17 cellular contexts compared by ENCODE assay signal in the genomic region with DNA sequence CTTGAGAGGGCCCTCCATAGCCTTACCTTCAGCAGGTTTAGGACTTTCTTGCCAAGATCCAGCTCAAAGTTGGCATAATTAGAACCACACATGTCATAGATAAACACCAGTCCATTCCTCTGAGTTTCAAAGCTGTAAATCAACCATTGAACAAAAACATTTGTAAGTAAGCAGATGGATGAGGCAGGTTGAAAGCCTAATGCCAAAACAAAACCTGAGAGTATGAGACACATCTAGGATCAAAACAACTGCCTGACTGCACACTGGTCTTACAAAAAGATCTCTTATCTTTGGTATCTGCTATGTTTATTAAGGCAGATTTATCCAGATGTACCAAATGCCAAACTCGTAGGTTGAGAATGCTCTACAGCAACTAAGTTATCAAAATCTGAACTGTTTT.
"Had no signal": no experiment of that assay in that cellular context is flagged by ENCODE, and none has a peak within 500 bp of the region (broad histone marks: within the 10 kb centered on the region; RNA-seq: fewer than 3 reads in every experiment).

No MANE protein-coding gene starts in this region.

- H3K27me3 Mint-ChIP-seq: activated CD4-positive, alpha-beta memory T cell treated with anti-CD3 and anti-CD28 coated beads, Interleukin-2, amount 10 ng/mL, durations not matched to agents 7 days and 5 days; dendritic cell treated with granulocyte-macrophage colony-stimulating factor and Interleukin-4, amounts not matched to agents 40 ng/mL and 50 ng/mL, for 4 days; naive thymus-derived CD8-positive, alpha-beta T cell; stimulated activated naive B cell treated with anti-CD40 and anti-IgM and Interleukin-4, amounts not matched to agents 10 μg/mL and 1 μg/mL and 100 μg/mL, for 72 hours had no signal

- H3K36me3 ChIP-seq: breast epithelium, uterus had no signal

- H3K9me3 Mint-ChIP-seq: activated CD4-positive, alpha-beta memory T cell treated with anti-CD3 and anti-CD28 coated beads, Interleukin-2, amount 10 ng/mL, durations not matched to agents 7 days and 5 days; dendritic cell treated with granulocyte-macrophage colony-stimulating factor and Interleukin-4, amounts not matched to agents 40 ng/mL and 50 ng/mL, for 4 days; naive thymus-derived CD8-positive, alpha-beta T cell; stimulated activated naive B cell treated with anti-CD40 and anti-IgM and Interleukin-4, amounts not matched to agents 10 μg/mL and 1 μg/mL and 100 μg/mL, for 72 hours; T-helper 1 cell treated with Interleukin-12 subunit alpha and Interleukin-12 subunit beta and Interleukin-4 antibody, amounts not matched to agents 30 μg/mL and 1 μg/mL, for 36 hours; WTC11 had no signal

- H3K27me3 ChIP-seq: breast epithelium, tibial nerve, uterus had no signal

- DNase-seq: activated CD4-positive, alpha-beta memory T cell treated with anti-CD3 and anti-CD28 coated beads, Interleukin-2, amount 10 ng/mL, durations not matched to agents 7 days and 5 days; activated CD4-positive, alpha-beta T cell treated with anti-CD3 and anti-CD28 coated beads for 4 hours; activated CD8-positive, alpha-beta memory T cell treated with anti-CD3 and anti-CD28 coated beads, Interleukin-2, amount 50 U/mL, for 4 hours; cerebellar nuclear complex; effector memory CD4-positive, alpha-beta T cell; hippocampal formation; left ventricle myocardium inferior; naive thymus-derived CD8-positive, alpha-beta T cell; stimulated activated CD4-positive, alpha-beta T cell treated with anti-CD3 and anti-CD28 coated beads, Interleukin-15, amount 100 ng/mL, for 24 hours; stimulated activated CD4-positive, alpha-beta T cell treated with anti-CD3 and anti-CD28 coated beads, Interleukin-4, amount 100 ng/mL, for 1 hour; stimulated activated naive B cell treated with anti-CD40 and anti-IgM and Interleukin-4, amounts not matched to agents 10 μg/mL and 1 μg/mL and 100 μg/mL, for 72 hours had no signal

- H3K9me3 ChIP-seq: breast epithelium, left ventricle myocardium inferior, tibial nerve, uterus had no signal

- H3K4me1 ChIP-seq: breast epithelium, left ventricle myocardium inferior, tibial nerve, uterus had no signal

- H3K27ac Mint-ChIP-seq: activated CD4-positive, alpha-beta memory T cell treated with anti-CD3 and anti-CD28 coated beads, Interleukin-2, amount 10 ng/mL, durations not matched to agents 7 days and 5 days; dendritic cell treated with granulocyte-macrophage colony-stimulating factor and Interleukin-4, amounts not matched to agents 40 ng/mL and 50 ng/mL, for 4 days; stimulated activated naive B cell treated with anti-CD40 and anti-IgM and Interleukin-4, amounts not matched to agents 10 μg/mL and 1 μg/mL and 100 μg/mL, for 72 hours; T-helper 1 cell treated with Interleukin-12 subunit alpha and Interleukin-12 subunit beta and Interleukin-4 antibody, amounts not matched to agents 30 μg/mL and 1 μg/mL, for 36 hours; WTC11 had no signal

- H3K4me1 Mint-ChIP-seq: activated CD4-positive, alpha-beta memory T cell treated with anti-CD3 and anti-CD28 coated beads, Interleukin-2, amount 10 ng/mL, durations not matched to agents 7 days and 5 days; naive thymus-derived CD8-positive, alpha-beta T cell; stimulated activated naive B cell treated with anti-CD40 and anti-IgM and Interleukin-4, amounts not matched to agents 10 μg/mL and 1 μg/mL and 100 μg/mL, for 72 hours; WTC11 had no signal

- H3K4me3 Mint-ChIP-seq: activated CD4-positive, alpha-beta memory T cell treated with anti-CD3 and anti-CD28 coated beads, Interleukin-2, amount 10 ng/mL, durations not matched to agents 7 days and 5 days; dendritic cell treated with granulocyte-macrophage colony-stimulating factor and Interleukin-4, amounts not matched to agents 40 ng/mL and 50 ng/mL, for 4 days; naive thymus-derived CD8-positive, alpha-beta T cell; stimulated activated naive B cell treated with anti-CD40 and anti-IgM and Interleukin-4, amounts not matched to agents 10 μg/mL and 1 μg/mL and 100 μg/mL, for 72 hours; T-helper 1 cell treated with Interleukin-12 subunit alpha and Interleukin-12 subunit beta and Interleukin-4 antibody, amounts not matched to agents 30 μg/mL and 1 μg/mL, for 36 hours; WTC11 had no signal

- H3K27ac ChIP-seq: breast epithelium, left ventricle myocardium inferior, tibial nerve, uterus had no signal

- ATAC-seq: naive thymus-derived CD8-positive, alpha-beta T cell; stimulated activated naive B cell treated with anti-CD40 and anti-IgM and Interleukin-4, amounts not matched to agents 10 μg/mL and 1 μg/mL and 100 μg/mL, for 72 hours; WTC11 had no signal

- H3K4me3 ChIP-seq: breast epithelium, left ventricle myocardium inferior, tibial nerve, uterus had no signal
